In genomic region chr6:38370653-38371311, GRCh38 we compare ENCODE assay signal across 25 cellular contexts.
A peak's percentile ranks its signal among the peaks of the same experiment; 100 is the strongest.
DNase-seq lines count a peak whose midpoint lies in the region; ATAC-seq and TF ChIP-seq lines count a peak whose summit lies in the region.
"Had no signal": no experiment of that assay in that cellular context is flagged by ENCODE, and none has a peak within 500 bp of the region (broad histone marks: within the 10 kb centered on the region; RNA-seq: fewer than 3 reads in every experiment).

No MANE protein-coding gene starts in this region.

- DNase-seq in DMS79 treated with DMSO at 0.1 percent for 48 hours (lab: John Stamatoyannopoulos, UW) = peak; percentile 8
- DNase-seq in DMS79 (lab: John Stamatoyannopoulos, UW) = no peak
- DNase-seq in NCI-H748 (lab: John Stamatoyannopoulos, UW; ENCODE audit: unreplicated experiment) = peak; percentile 66
- no peak for DNase-seq in left ventricle myocardium inferior
- no peak for DNase-seq in sciatic nerve (ENCODE audit: low spot score)
- no peak for DNase-seq in activated CD4-positive, alpha-beta T cell treated with anti-CD3 and anti-CD28 coated beads, Interleukin-2, amount 50 U/mL, for 1 hour
- no peak for DNase-seq in DMS114 treated with DMSO at 0.1 percent for 48 hours (lab: John Stamatoyannopoulos, UW; ENCODE audit: unreplicated experiment)
- no peak for DNase-seq in activated naive CD8-positive, alpha-beta T cell treated with anti-CD3 and anti-CD28 coated beads, Interleukin-2, amount 50 U/mL, for 24 hours
- DNase-seq: 8988T; activated B cell treated with CpG ODN at 0.5 μM for 24 hours; activated CD4-positive, alpha-beta memory T cell treated with anti-CD3 and anti-CD28 coated beads, Interleukin-2, amount 10 ng/mL, durations not matched to agents 7 days and 5 days; amniotic stem cell; COR-L47; EL; foreskin keratinocyte; HFFc6; Kasumi-1; kidney; NCI-H1105; NCI-H446 treated with DMSO at 0.1 percent for 48 hours; spleen had no signal

- no peaks in the 10 kb centered on the region for H3K27me3 ChIP-seq in left ventricle myocardium inferior (ENCODE audit: low read depth)
- H3K27me3 ChIP-seq: foreskin keratinocyte, spleen had no signal

- no peak for TF ChIP-seq CTCF in left ventricle myocardium inferior (IDR thresholded peaks at IDR 0.05; ENCODE audit: borderline replicate concordance)

- no peaks in the 10 kb centered on the region for H3K9me3 Mint-ChIP-seq in activated naive CD8-positive, alpha-beta T cell treated with anti-CD3 and anti-CD28 coated beads, Interleukin-2, amount 50 U/mL, for 24 hours
- H3K9me3 Mint-ChIP-seq: activated B cell treated with CpG ODN at 0.5 μM for 24 hours; activated CD4-positive, alpha-beta memory T cell treated with anti-CD3 and anti-CD28 coated beads, Interleukin-2, amount 10 ng/mL, durations not matched to agents 7 days and 5 days; dendritic cell treated with granulocyte-macrophage colony-stimulating factor and Interleukin-4, amounts not matched to agents 40 ng/mL and 50 ng/mL, for 4 days; HFFc6; mesothelial cell of epicardium; neural crest cell had no signal

- no peak overlapping the region for H3K27ac Mint-ChIP-seq in activated naive CD8-positive, alpha-beta T cell treated with anti-CD3 and anti-CD28 coated beads, Interleukin-2, amount 50 U/mL, for 24 hours
- H3K27ac Mint-ChIP-seq: activated B cell treated with CpG ODN at 0.5 μM for 24 hours; activated CD4-positive, alpha-beta memory T cell treated with anti-CD3 and anti-CD28 coated beads, Interleukin-2, amount 10 ng/mL, durations not matched to agents 7 days and 5 days; B cell; dendritic cell treated with granulocyte-macrophage colony-stimulating factor and Interleukin-4, amounts not matched to agents 40 ng/mL and 50 ng/mL, for 4 days; HFFc6; mesothelial cell of epicardium had no signal

- H3K4me1 Mint-ChIP-seq in activated naive CD8-positive, alpha-beta T cell treated with anti-CD3 and anti-CD28 coated beads, Interleukin-2, amount 50 U/mL, for 24 hours = no peaks in the 10 kb centered on the region
- H3K4me1 Mint-ChIP-seq: activated B cell treated with CpG ODN at 0.5 μM for 24 hours; activated CD4-positive, alpha-beta memory T cell treated with anti-CD3 and anti-CD28 coated beads, Interleukin-2, amount 10 ng/mL, durations not matched to agents 7 days and 5 days; B cell had no signal

- H3K27ac ChIP-seq in left ventricle myocardium inferior (replicated peaks) = peak overlapping the region; percentile 42
- H3K27ac ChIP-seq: foreskin keratinocyte, spleen had no signal

- H3K36me3 Mint-ChIP-seq in activated naive CD8-positive, alpha-beta T cell treated with anti-CD3 and anti-CD28 coated beads, Interleukin-2, amount 50 U/mL, for 24 hours (ENCODE audit: low read depth) = no peaks in the 10 kb centered on the region
- H3K36me3 Mint-ChIP-seq: mesothelial cell of epicardium had no signal

- no peak overlapping the region for H3K4me3 Mint-ChIP-seq in activated naive CD8-positive, alpha-beta T cell treated with anti-CD3 and anti-CD28 coated beads, Interleukin-2, amount 50 U/mL, for 24 hours
- H3K4me3 Mint-ChIP-seq: activated B cell treated with CpG ODN at 0.5 μM for 24 hours; activated CD4-positive, alpha-beta memory T cell treated with anti-CD3 and anti-CD28 coated beads, Interleukin-2, amount 10 ng/mL, durations not matched to agents 7 days and 5 days; B cell; dendritic cell treated with granulocyte-macrophage colony-stimulating factor and Interleukin-4, amounts not matched to agents 40 ng/mL and 50 ng/mL, for 4 days; HFFc6; mesothelial cell of epicardium; neural crest cell had no signal

- peaks cover 30% of the 10 kb centered on the region for H3K4me1 ChIP-seq in left ventricle myocardium inferior
- H3K4me1 ChIP-seq: foreskin keratinocyte, spleen had no signal

- no peak overlapping the region for H3K4me3 ChIP-seq in left ventricle myocardium inferior
- H3K4me3 ChIP-seq: spleen had no signal

- no peaks in the 10 kb centered on the region for H3K27me3 Mint-ChIP-seq in activated naive CD8-positive, alpha-beta T cell treated with anti-CD3 and anti-CD28 coated beads, Interleukin-2, amount 50 U/mL, for 24 hours
- H3K27me3 Mint-ChIP-seq: activated B cell treated with CpG ODN at 0.5 μM for 24 hours; activated CD4-positive, alpha-beta memory T cell treated with anti-CD3 and anti-CD28 coated beads, Interleukin-2, amount 10 ng/mL, durations not matched to agents 7 days and 5 days; B cell; dendritic cell treated with granulocyte-macrophage colony-stimulating factor and Interleukin-4, amounts not matched to agents 40 ng/mL and 50 ng/mL, for 4 days had no signal

- peak; percentile 89 for ATAC-seq in sciatic nerve
- no peak for ATAC-seq in activated naive CD8-positive, alpha-beta T cell treated with anti-CD3 and anti-CD28 coated beads, Interleukin-2, amount 50 U/mL, for 24 hours
- ATAC-seq: foreskin keratinocyte had no signal

- H3K9me3 ChIP-seq in left ventricle myocardium inferior (replicated peaks) = no peaks in the 10 kb centered on the region
- H3K9me3 ChIP-seq: spleen had no signal

- H3K36me3 ChIP-seq in left ventricle myocardium inferior = no peaks in the 10 kb centered on the region
- H3K36me3 ChIP-seq: spleen had no signal

- intact Hi-C loops in left ventricle myocardium inferior (cut with micrococcal nuclease) = no loop called here
- intact Hi-C loops in sciatic nerve (cut with DNase I) = no loop called here

Comparison
In these comparisons a context has a peak if more than half of its experiments do, and no peak if none do; other contexts are left out.
1. DNase-seq: peak in DMS79 treated with DMSO at 0.1 percent for 48 hours (single experiment) and NCI-H748 (single experiment); none in DMS79 (single experiment), left ventricle myocardium inferior (single experiment), sciatic nerve (single experiment), activated CD4-positive, alpha-beta T cell treated with anti-CD3 and anti-CD28 coated beads, Interleukin-2, amount 50 U/mL, for 1 hour (single experiment), DMS114 treated with DMSO at 0.1 percent for 48 hours (single experiment) and activated naive CD8-positive, alpha-beta T cell treated with anti-CD3 and anti-CD28 coated beads, Interleukin-2, amount 50 U/mL, for 24 hours (single experiment).